Comparison of ENCODE assay signal across 16 cellular contexts in the genomic region with DNA sequence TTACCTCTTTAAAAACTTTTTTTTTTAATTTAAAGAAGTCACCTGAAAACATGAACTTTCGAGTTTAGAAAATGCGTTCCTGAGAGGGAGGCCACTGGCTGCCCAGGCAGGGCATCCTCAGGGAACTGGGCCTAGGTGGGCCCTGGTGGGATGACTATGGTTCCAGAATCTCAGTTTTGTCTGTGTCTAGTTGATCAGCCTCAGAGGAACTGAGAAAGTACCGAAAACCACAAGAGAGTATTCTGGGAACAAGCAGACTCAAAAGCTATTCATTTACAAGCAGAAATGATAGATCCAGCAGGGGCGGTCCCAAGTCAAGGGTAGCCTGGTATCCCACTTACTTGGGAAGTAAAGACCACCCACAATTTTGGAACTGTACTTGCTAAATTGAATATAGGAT. TPM values are rescaled to one million over a fixed set of nuclear protein-coding genes. Genes with fewer than 3 reads are reported as not detected.
DNase-seq lines count a peak whose midpoint lies in the region; ATAC-seq and TF ChIP-seq lines count a peak whose summit lies in the region.
"Had no signal": no experiment of that assay in that cellular context is flagged by ENCODE, and none has a peak within 500 bp of the region (broad histone marks: within the 10 kb centered on the region; RNA-seq: fewer than 3 reads in every experiment).

No MANE protein-coding gene starts in this region.

- H3K4me3 Mint-ChIP-seq in stimulated activated memory B cell treated with anti-CD40 and anti-IgM and Interleukin-4, amounts not matched to agents 10 μg/mL and 1 μg/mL and 100 μg/mL, for 72 hours: no peak overlapping the region
- H3K4me3 Mint-ChIP-seq in CD8-positive, alpha-beta T cell: no peak overlapping the region
- H3K4me3 Mint-ChIP-seq in T-helper 17 cell: no peak overlapping the region
- H3K4me3 Mint-ChIP-seq: activated B cell treated with CpG ODN at 0.5 μM for 24 hours had no signal

- no peaks in the 10 kb centered on the region for H3K36me3 Mint-ChIP-seq in stimulated activated memory B cell treated with anti-CD40 and anti-IgM and Interleukin-4, amounts not matched to agents 10 μg/mL and 1 μg/mL and 100 μg/mL, for 72 hours
- H3K36me3 Mint-ChIP-seq in CD8-positive, alpha-beta T cell: no peaks in the 10 kb centered on the region
- peaks cover 5% of the 10 kb centered on the region for H3K36me3 Mint-ChIP-seq in T-helper 17 cell (ENCODE audit: low read depth)

- POLR2A ChIA-PET in CD8-positive, alpha-beta T cell (lab: Charles Lee): no interaction called here

- TF ChIP-seq CTCF in CD8-positive, alpha-beta T cell (IDR thresholded peaks at IDR 0.05): no peak

- intact Hi-C loops in CD8-positive, alpha-beta T cell (cut with DNase I, micrococcal nuclease): no loop called here

- CTCF ChIA-PET in CD8-positive, alpha-beta T cell (lab: Charles Lee): no interaction called here

- no peak overlapping the region for H3K27ac ChIP-seq in CD8-positive, alpha-beta T cell (ENCODE audit: low read depth, low read length)
- H3K27ac ChIP-seq: dorsolateral prefrontal cortex, KMS-11 had no signal

- no peaks in the 10 kb centered on the region for H3K9me3 Mint-ChIP-seq in stimulated activated memory B cell treated with anti-CD40 and anti-IgM and Interleukin-4, amounts not matched to agents 10 μg/mL and 1 μg/mL and 100 μg/mL, for 72 hours
- no peaks in the 10 kb centered on the region for H3K9me3 Mint-ChIP-seq in CD8-positive, alpha-beta T cell
- H3K9me3 Mint-ChIP-seq: activated B cell treated with CpG ODN at 0.5 μM for 24 hours had no signal

- DNase-seq in UCSD-AML1 (lab: John Stamatoyannopoulos, UW; ENCODE audit: unreplicated experiment): no peak
- no peak for DNase-seq in CD8-positive, alpha-beta T cell
- DNase-seq in T-helper 17 cell: no peak
- DNase-seq: activated B cell treated with CpG ODN at 0.5 μM for 24 hours, body of pancreas, dorsolateral prefrontal cortex, NCI-H1436 treated with DMSO at 0.1 percent for 48 hours, NCI-H446 treated with DMSO at 0.1 percent for 48 hours, substantia nigra, SW 1271 had no signal

- H3K4me1 Mint-ChIP-seq in stimulated activated memory B cell treated with anti-CD40 and anti-IgM and Interleukin-4, amounts not matched to agents 10 μg/mL and 1 μg/mL and 100 μg/mL, for 72 hours: peaks cover 19% of the 10 kb centered on the region
- H3K4me1 Mint-ChIP-seq in CD8-positive, alpha-beta T cell (ENCODE audit: low read depth): no peaks in the 10 kb centered on the region
- no peaks in the 10 kb centered on the region for H3K4me1 Mint-ChIP-seq in T-helper 17 cell
- H3K4me1 Mint-ChIP-seq: activated B cell treated with CpG ODN at 0.5 μM for 24 hours had no signal

- no peaks in the 10 kb centered on the region for H3K36me3 ChIP-seq in CD8-positive, alpha-beta T cell (ENCODE audit: insufficient read depth, low read length)

- no peak overlapping the region for H3K4me3 ChIP-seq in CD8-positive, alpha-beta T cell (ENCODE audit: low read depth, low read length)
- H3K4me3 ChIP-seq: body of pancreas, dorsolateral prefrontal cortex had no signal

- ATAC-seq in GM18868 (IDR thresholded peaks at IDR 0.05; ENCODE audit: unreplicated experiment) (peak; percentile 94), GM21529 (IDR thresholded peaks at IDR 0.05; ENCODE audit: unreplicated experiment) (peak; percentile 88), HG03280 (IDR thresholded peaks at IDR 0.05; ENCODE audit: unreplicated experiment) (peak; percentile 80), T-helper 17 cell (no peak)
- peak; percentile 57 for ATAC-seq in stimulated activated memory B cell treated with anti-CD40 and anti-IgM and Interleukin-4, amounts not matched to agents 10 μg/mL and 1 μg/mL and 100 μg/mL, for 72 hours
- no peak for ATAC-seq in CD8-positive, alpha-beta T cell
- ATAC-seq: body of pancreas, HCT116 had no signal

- no peaks in the 10 kb centered on the region for H3K27me3 Mint-ChIP-seq in stimulated activated memory B cell treated with anti-CD40 and anti-IgM and Interleukin-4, amounts not matched to agents 10 μg/mL and 1 μg/mL and 100 μg/mL, for 72 hours
- peaks cover 21% of the 10 kb centered on the region for H3K27me3 Mint-ChIP-seq in CD8-positive, alpha-beta T cell (ENCODE audit: low read depth)
- peaks cover 37% of the 10 kb centered on the region for H3K27me3 Mint-ChIP-seq in T-helper 17 cell

- no peaks in the 10 kb centered on the region for H3K4me1 ChIP-seq in CD8-positive, alpha-beta T cell (ENCODE audit: insufficient read depth, low read length)

- no peaks in the 10 kb centered on the region for H3K9me3 ChIP-seq in CD8-positive, alpha-beta T cell (ENCODE audit: low read length)
- no peaks in the 10 kb centered on the region for H3K9me3 ChIP-seq in T-helper 17 cell (ENCODE audit: control insufficient read depth, low read length, poor library complexity, severe bottlenecking)
- H3K9me3 ChIP-seq: body of pancreas had no signal

- no peaks in the 10 kb centered on the region for H3K27me3 ChIP-seq in CD8-positive, alpha-beta T cell (ENCODE audit: insufficient read depth, low read length)
- H3K27me3 ChIP-seq: body of pancreas, dorsolateral prefrontal cortex had no signal

- H3K27ac Mint-ChIP-seq in stimulated activated memory B cell treated with anti-CD40 and anti-IgM and Interleukin-4, amounts not matched to agents 10 μg/mL and 1 μg/mL and 100 μg/mL, for 72 hours: no peak overlapping the region
- H3K27ac Mint-ChIP-seq in CD8-positive, alpha-beta T cell: no peak overlapping the region
- no peak overlapping the region for H3K27ac Mint-ChIP-seq in T-helper 17 cell
- H3K27ac Mint-ChIP-seq: activated B cell treated with CpG ODN at 0.5 μM for 24 hours had no signal

RNA-seq across cellular contexts. Expression of a gene that starts 10.5 kb away (rescaled TPM):
- under 1 TPM; 0.11 to 0.25 TPM for total RNA-seq in CD8-positive, alpha-beta T cell
- total RNA-seq in T-helper 17 cell: 1 to 10 TPM in 1 of 2 donors, under 1 TPM in 1; 0.77 to 1.2 TPM

Comparison
In these comparisons a context has a peak if more than half of its experiments do, and no peak if none do; other contexts are left out.
1. ATAC-seq: peak in GM18868 (single experiment), GM21529 (single experiment), HG03280 (single experiment) and stimulated activated memory B cell treated with anti-CD40 and anti-IgM and Interleukin-4, amounts not matched to agents 10 μg/mL and 1 μg/mL and 100 μg/mL, for 72 hours (single experiment); none in CD8-positive, alpha-beta T cell (single experiment) and T-helper 17 cell (single experiment).